Comparison of ENCODE assay signal across 13 cellular contexts in the genomic region with DNA sequence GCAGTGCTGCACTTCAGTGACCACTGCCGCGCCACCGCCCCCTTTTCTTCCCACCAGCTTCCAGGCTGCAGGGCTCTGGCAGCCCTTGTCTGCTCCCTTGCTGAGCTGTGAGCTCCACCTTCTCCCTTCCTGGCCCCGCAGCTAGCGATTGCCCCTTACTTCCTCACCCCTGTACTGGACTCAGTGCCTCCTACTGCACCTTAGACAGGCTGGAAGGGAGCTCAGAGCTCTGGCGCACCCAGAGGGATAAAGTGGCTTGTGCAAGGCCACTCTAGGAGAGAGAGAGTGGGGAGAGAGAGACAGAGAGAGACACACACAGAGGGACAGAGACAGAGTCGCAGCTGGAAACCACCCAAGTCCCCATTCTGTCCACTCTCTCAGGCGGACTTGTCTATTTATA. TPM values are rescaled to one million over a fixed set of nuclear protein-coding genes. Genes with fewer than 3 reads are reported as not detected.
DNase-seq lines count a peak whose midpoint lies in the region; ATAC-seq and TF ChIP-seq lines count a peak whose summit lies in the region.
"Had no signal": no experiment of that assay in that cellular context is flagged by ENCODE, and none has a peak within 500 bp of the region (broad histone marks: within the 10 kb centered on the region; RNA-seq: fewer than 3 reads in every experiment).

No MANE protein-coding gene starts in this region.

- POLR2A ChIA-PET in Caco-2 (lab: Charles Lee), result no interaction called here

- no peaks in the 10 kb centered on the region for H3K9me3 ChIP-seq in Caco-2
- H3K9me3 ChIP-seq: stomach had no signal

- H3K27me3 Mint-ChIP-seq in Caco-2 (ENCODE audit: insufficient read depth, unreplicated experiment) (no peaks in the 10 kb centered on the region), nephron (ENCODE audit: low read depth) (no peaks in the 10 kb centered on the region)

- H3K4me1 ChIP-seq in Caco-2, result peaks cover 7% of the 10 kb centered on the region
- H3K4me1 ChIP-seq: BLaER1 had no signal

- peaks cover 1% of the 10 kb centered on the region for H3K36me3 ChIP-seq in Caco-2 (ENCODE audit: control insufficient read depth, insufficient read depth, low read length)

- DNase-seq in Caco-2, result peak; percentile 31 to 47
- DNase-seq in NCI-H510A treated with DMSO at 0.1 percent for 48 hours (lab: John Stamatoyannopoulos, UW), result peak; percentile 91
- peak; percentile 70 for DNase-seq in globus pallidus (ENCODE audit: low spot score)
- no peak for DNase-seq in NCI-H1694 treated with DMSO at 0.1 percent for 48 hours (lab: John Stamatoyannopoulos, UW)
- no peak for DNase-seq in NCI-H2227 (lab: John Stamatoyannopoulos, UW; ENCODE audit: unreplicated experiment)
- no peak for DNase-seq in NCI-H2081 treated with DMSO at 0.1 percent for 48 hours (lab: John Stamatoyannopoulos, UW)
- DNase-seq: activated CD4-positive, alpha-beta T cell treated with anti-CD3 and anti-CD28 coated beads, Interleukin-2, amount 10 ng/mL, durations not matched to agents 7 days and 5 days; KG1; mammary epithelial cell; stomach had no signal

- H3K9me3 Mint-ChIP-seq in Caco-2 (ENCODE audit: unreplicated experiment) (no peaks in the 10 kb centered on the region), nephron (no peaks in the 10 kb centered on the region)
- H3K9me3 Mint-ChIP-seq: activated CD4-positive, alpha-beta T cell treated with anti-CD3 and anti-CD28 coated beads, Interleukin-2, amount 10 ng/mL, durations not matched to agents 7 days and 5 days had no signal

- TF ChIP-seq CTCF in Caco-2 (IDR thresholded peaks at IDR 0.05; ENCODE audit: insufficient read depth in 1 of 2, low read depth in 1 of 2, low read length in 1 of 2, severe bottlenecking in 1 of 2, unreplicated experiment in 1 of 2) (no peak), nephron (IDR thresholded peaks at IDR 0.05; ENCODE audit: unreplicated experiment in 3 of 3) (peak in 2 of 3 experiments; percentile 9 to 22)

- H3K36me3 Mint-ChIP-seq in Caco-2 (ENCODE audit: insufficient read depth, unreplicated experiment), result peaks cover 49% of the 10 kb centered on the region
- peaks cover 50% of the 10 kb centered on the region for H3K36me3 Mint-ChIP-seq in nephron (ENCODE audit: low read depth)

- no peak for ATAC-seq in GM21526 (IDR thresholded peaks at IDR 0.05; ENCODE audit: low FRiP score, unreplicated experiment)

- peaks cover 10% of the 10 kb centered on the region for H3K4me1 Mint-ChIP-seq in Caco-2 (ENCODE audit: low read depth, unreplicated experiment)
- H3K4me1 Mint-ChIP-seq in nephron, result peaks cover 87% of the 10 kb centered on the region
- H3K4me1 Mint-ChIP-seq: activated CD4-positive, alpha-beta T cell treated with anti-CD3 and anti-CD28 coated beads, Interleukin-2, amount 10 ng/mL, durations not matched to agents 7 days and 5 days had no signal

- no peak overlapping the region for H3K4me3 ChIP-seq in Caco-2 (ENCODE audit: low read depth, low read length)
- H3K4me3 ChIP-seq: BLaER1, stomach had no signal

- no peaks in the 10 kb centered on the region for H3K27me3 ChIP-seq in Caco-2 (replicated peaks; ENCODE audit: control insufficient read depth, insufficient read depth, low read length)
- H3K27me3 ChIP-seq: BLaER1 had no signal

- H3K27ac Mint-ChIP-seq in Caco-2 (ENCODE audit: unreplicated experiment), result no peak overlapping the region
- H3K27ac Mint-ChIP-seq in nephron, result peak overlapping the region; percentile 86 to 89 (median 87)
- H3K27ac Mint-ChIP-seq: activated CD4-positive, alpha-beta T cell treated with anti-CD3 and anti-CD28 coated beads, Interleukin-2, amount 10 ng/mL, durations not matched to agents 7 days and 5 days had no signal

- intact Hi-C loops in Caco-2 (cut with micrococcal nuclease; ENCODE audit: unreplicated experiment), result loop anchor here (10.0 kb wide), 2 partner anchors 83 to 87 kb away; no protein-coding TSS in a partner anchor

- no peak overlapping the region for H3K4me3 Mint-ChIP-seq in Caco-2 (ENCODE audit: unreplicated experiment)
- peak overlapping the region; percentile 15 to 64 (median 39) for H3K4me3 Mint-ChIP-seq in nephron
- H3K4me3 Mint-ChIP-seq: activated CD4-positive, alpha-beta T cell treated with anti-CD3 and anti-CD28 coated beads, Interleukin-2, amount 10 ng/mL, durations not matched to agents 7 days and 5 days had no signal

- no TSS peak for BruUV-seq in Caco-2 (replicated peaks; lab: Mats Ljungman, UMichigan)

- CTCF ChIA-PET in Caco-2 (lab: Charles Lee), result interaction anchor here (0.8 kb wide), 1 partner anchor 115 kb away, joined by 4 read pairs; no protein-coding TSS in a partner anchor

RNA-seq across cellular contexts. Expression of a gene that starts 6.0 kb away (rescaled TPM):
- 19.6 and 23.3 TPM in 2 replicates for total RNA-seq in Caco-2 (2022)

Comparison
In these comparisons a context has a peak if more than half of its experiments do, and no peak if none do; other contexts are left out.
1. DNase-seq: peak in Caco-2 (2 of 2), NCI-H510A treated with DMSO at 0.1 percent for 48 hours (single experiment) and globus pallidus (single experiment); none in NCI-H1694 treated with DMSO at 0.1 percent for 48 hours (single experiment), NCI-H2227 (single experiment) and NCI-H2081 treated with DMSO at 0.1 percent for 48 hours (single experiment).
2. CTCF ChIP-seq: peak in nephron (2 of 3); none in Caco-2 (0 of 2).